8 cellular contexts compared by ENCODE assay signal in the genomic region with DNA sequence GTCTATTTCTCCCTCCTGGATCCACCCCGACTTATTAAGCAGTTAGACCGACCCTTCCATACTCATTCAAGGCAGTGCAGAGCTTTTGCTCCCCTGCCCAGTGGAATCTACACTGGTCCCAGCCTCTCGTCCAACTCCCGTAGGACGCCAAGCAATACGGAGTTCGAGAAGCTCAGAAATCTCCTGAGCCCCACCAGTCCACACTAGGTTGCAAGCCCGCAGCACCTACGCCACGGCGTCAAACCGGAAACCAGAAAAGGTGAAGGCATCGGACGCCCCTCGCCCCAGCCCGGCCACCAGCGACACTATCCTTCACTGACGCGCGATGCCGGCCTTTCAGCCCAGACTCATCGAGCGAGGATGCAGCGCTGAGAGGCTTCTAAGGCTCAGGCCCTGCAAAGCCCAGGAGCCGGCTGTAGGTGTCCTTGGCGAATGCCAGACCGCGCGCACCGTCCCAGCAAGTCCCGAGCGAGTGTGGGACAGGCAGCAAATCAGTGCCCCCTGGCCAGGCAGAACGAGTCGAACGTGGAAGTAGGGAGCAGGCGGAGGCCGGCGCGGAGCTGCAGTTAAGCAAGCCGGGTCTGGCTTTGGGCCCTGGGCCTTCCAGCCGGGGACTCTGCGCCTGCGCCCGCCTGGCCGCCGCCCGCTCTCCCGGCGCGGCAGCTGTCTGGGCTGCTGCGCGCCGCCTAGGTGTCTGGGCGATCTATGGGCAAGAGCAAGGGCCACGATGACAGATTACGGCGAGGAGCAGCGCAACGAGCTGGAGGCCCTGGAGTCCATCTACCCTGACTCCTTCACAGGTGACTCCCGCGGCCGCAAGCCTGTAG. TPM values are rescaled to one million over a fixed set of nuclear protein-coding genes. Genes with fewer than 3 reads are reported as not detected.
DNase-seq lines count a peak whose midpoint lies in the region; ATAC-seq lines count a peak whose summit lies in the region.

Gene RWDD1, plus strand, starts transcription at position 649 of the 827 bp plus-strand sequence. Its CDS starts 79 bp downstream, at position 728.

- no peaks in the 10 kb centered on the region for H3K27me3 Mint-ChIP-seq in effector memory CD8-positive, alpha-beta T cell
- H3K27me3 Mint-ChIP-seq in memory B cell = no peaks in the 10 kb centered on the region

- no peaks in the 10 kb centered on the region for H3K9me3 Mint-ChIP-seq in effector memory CD8-positive, alpha-beta T cell
- no peaks in the 10 kb centered on the region for H3K9me3 Mint-ChIP-seq in memory B cell

- H3K4me3 Mint-ChIP-seq in effector memory CD8-positive, alpha-beta T cell = peak within 1 kb of the TSS; percentile 88 to 98
- H3K4me3 Mint-ChIP-seq in memory B cell = peak within 1 kb of the TSS; percentile 92

- H3K27ac Mint-ChIP-seq in effector memory CD8-positive, alpha-beta T cell = peak within 1 kb of the TSS; percentile 95 to 99
- peak within 1 kb of the TSS; percentile 97 for H3K27ac Mint-ChIP-seq in memory B cell

- DNase-seq in COR-L47 (lab: John Stamatoyannopoulos, UW) (peak; percentile 91), HT1080 (ENCODE audit: low read depth) (peak; percentile 99), NOMO-1 treated with DMSO at 0.1 percent for 48 hours (lab: John Stamatoyannopoulos, UW; ENCODE audit: unreplicated experiment) (peak; percentile 99), memory B cell (ENCODE audit: low spot score in 2 of 2) (peak; percentile 92 to 98)
- DNase-seq in activated CD8-positive, alpha-beta memory T cell treated with anti-CD3 and anti-CD28 coated beads for 4 hours (ENCODE audit: low read depth in 2 of 2) = peak; percentile 93 to 98
- DNase-seq in effector memory CD8-positive, alpha-beta T cell = peak; percentile 97 to 98 (median 98)
- peak; percentile 92 for DNase-seq in stimulated activated CD8-positive, alpha-beta memory T cell treated with anti-CD3 and anti-CD28 coated beads, Interleukin-12 subunit alpha, Interleukin-12 subunit beta, amount 100 ng/mL, for 24 hours (ENCODE audit: extremely low read depth)

- peaks cover 21% of the 10 kb centered on the region for H3K36me3 Mint-ChIP-seq in effector memory CD8-positive, alpha-beta T cell (ENCODE audit: insufficient read depth)
- peaks cover 11% of the 10 kb centered on the region for H3K36me3 Mint-ChIP-seq in memory B cell

- ATAC-seq in GM21360 (IDR thresholded peaks at IDR 0.05; ENCODE audit: unreplicated experiment) = peak; percentile 97
- peak; percentile 89 for ATAC-seq in effector memory CD8-positive, alpha-beta T cell (replicated peaks)
- peak; percentile 84 for ATAC-seq in memory B cell (ENCODE audit: low read depth)

- peaks cover 22 to 32% of the 10 kb centered on the region in 2 donors for H3K4me1 Mint-ChIP-seq in effector memory CD8-positive, alpha-beta T cell (ENCODE audit: low read depth in 2 of 2)
- H3K4me1 Mint-ChIP-seq in memory B cell = peaks cover 26% of the 10 kb centered on the region

RNA-seq across cellular contexts. Expression of gene RWDD1, which starts in this region (rescaled TPM):
- total RNA-seq in HT1080 (2014; rRNA removed; shearing (Covaris generic)) = 50.5 and 51.4 TPM in 2 replicates
- polyA plus RNA-seq in HT1080 (2015; cell fraction: cytosol; rRNA removed) = 43.2 and 44.9 TPM in 2 replicates
- 4.8 and 8.4 TPM in 2 replicates for polyA plus RNA-seq in HT1080 (2015; cell fraction: nucleus; rRNA removed)

Comparison
In these comparisons a context has a peak if more than half of its experiments do, and no peak if none do; other contexts are left out.
1. Peak in every context shown above with its lines: DNase-seq and ATAC-seq.